ENCODE assay signal across 24 cellular contexts in the genomic region with DNA sequence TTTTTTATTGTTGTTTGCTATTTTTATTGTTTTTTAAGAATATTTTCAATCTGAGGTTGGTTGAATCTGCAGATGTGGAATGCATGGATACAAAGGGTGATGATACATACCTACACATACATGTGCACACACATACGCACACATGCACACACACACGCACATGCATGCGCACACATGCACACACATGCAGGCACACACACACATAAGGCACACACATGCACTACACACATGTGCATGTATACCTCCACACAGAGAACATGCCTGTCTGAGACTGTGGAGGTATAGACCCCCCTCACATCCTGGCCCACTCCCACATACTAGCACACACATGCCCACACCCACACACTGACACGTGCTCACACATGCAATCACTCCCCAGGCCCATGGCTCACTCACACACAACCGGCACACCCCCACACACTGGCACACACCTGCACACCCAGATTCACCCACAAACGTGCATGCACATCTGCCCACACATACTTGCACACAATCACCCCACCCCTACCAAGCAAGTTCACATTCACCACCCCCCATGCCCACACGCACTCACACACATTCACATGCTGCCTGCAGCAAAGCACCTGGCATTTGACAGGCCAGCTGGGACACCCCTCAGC.
DNase-seq lines count a peak whose midpoint lies in the region; ATAC-seq, FAIRE-seq and TF ChIP-seq lines count a peak whose summit lies in the region.
"Had no signal": no experiment of that assay in that cellular context is flagged by ENCODE, and none has a peak within 500 bp of the region (broad histone marks: within the 10 kb centered on the region; RNA-seq: fewer than 3 reads in every experiment).

No MANE protein-coding gene starts in this region.

- H3K4me3 Mint-ChIP-seq in activated CD8-positive, alpha-beta T cell treated with anti-CD3 and anti-CD28 coated beads for 36 hours: no peak overlapping the region
- no peak overlapping the region for H3K4me3 Mint-ChIP-seq in activated CD8-positive, alpha-beta T cell treated with anti-CD3 and anti-CD28 coated beads, Interleukin-2, amount 10 ng/mL, durations not matched to agents 7 days and 5 days
- no peak overlapping the region for H3K4me3 Mint-ChIP-seq in nephron progenitor cell
- H3K4me3 Mint-ChIP-seq in activated T-cell treated with anti-CD3 and anti-CD28 coated beads, Interleukin-2, amount 50 U/mL, for 72 hours: no peak overlapping the region

- H3K27me3 ChIP-seq in GM12878 (replicated peaks in 1 of 2; ENCODE audit: control insufficient read depth in 2 of 2, insufficient read depth in 2 of 2, low read length in 1 of 2): no peaks in the 10 kb centered on the region; a peak in 2 of 4 replicates
- H3K27me3 ChIP-seq: MG63 had no signal

- H3K9ac ChIP-seq in GM12878 (ENCODE audit: control insufficient read depth, insufficient read depth, low read length): no peak overlapping the region
- H3K9ac ChIP-seq: SK-N-SH had no signal

- TF ChIP-seq RAD21 in GM12878 (IDR thresholded peaks at IDR 0.05; ENCODE audit: insufficient read depth, low read depth, low read length): no peak

- H3K27ac ChIP-seq in GM12878 (ENCODE audit: control insufficient read depth, insufficient read depth): no peak overlapping the region
- H3K27ac ChIP-seq: PC-9 had no signal

- no peak overlapping the region for H3K4me3 ChIP-seq in GM12878
- H3K4me3 ChIP-seq: K562, MG63, PC-9 had no signal

- no peaks in the 10 kb centered on the region for H3K9me3 ChIP-seq in GM12878 (replicated peaks; ENCODE audit: control insufficient read depth, insufficient read depth, low read length)
- H3K9me3 ChIP-seq: MG63, SK-N-SH had no signal

- no peak for ATAC-seq in activated CD8-positive, alpha-beta T cell treated with anti-CD3 and anti-CD28 coated beads for 36 hours
- no peak for ATAC-seq in activated CD8-positive, alpha-beta T cell treated with anti-CD3 and anti-CD28 coated beads, Interleukin-2, amount 10 ng/mL, durations not matched to agents 7 days and 5 days
- no peak for ATAC-seq in GM12878
- no peak for ATAC-seq in activated T-cell treated with anti-CD3 and anti-CD28 coated beads, Interleukin-2, amount 50 U/mL, for 72 hours (replicated peaks in 1 of 2)
- ATAC-seq: K562 had no signal

- H3K27ac Mint-ChIP-seq in activated CD8-positive, alpha-beta T cell treated with anti-CD3 and anti-CD28 coated beads for 36 hours: no peak overlapping the region
- H3K27ac Mint-ChIP-seq in activated CD8-positive, alpha-beta T cell treated with anti-CD3 and anti-CD28 coated beads, Interleukin-2, amount 10 ng/mL, durations not matched to agents 7 days and 5 days: no peak overlapping the region
- H3K27ac Mint-ChIP-seq in nephron progenitor cell: peak overlapping the region; percentile 10
- H3K27ac Mint-ChIP-seq in activated T-cell treated with anti-CD3 and anti-CD28 coated beads, Interleukin-2, amount 50 U/mL, for 72 hours: no peak overlapping the region

- no peaks in the 10 kb centered on the region for H3K79me2 ChIP-seq in GM12878 (ENCODE audit: control insufficient read depth, insufficient read depth, low read length)

- H3K4me2 ChIP-seq in GM12878 (ENCODE audit: control insufficient read depth, insufficient read depth): no peak overlapping the region
- H3K4me2 ChIP-seq: PC-9, SK-N-SH had no signal

- POLR2A ChIA-PET in activated CD8-positive, alpha-beta T cell treated with anti-CD3 and anti-CD28 coated beads for 36 hours (lab: Charles Lee): no interaction called here
- POLR2A ChIA-PET in activated CD8-positive, alpha-beta T cell treated with anti-CD3 and anti-CD28 coated beads, Interleukin-2, amount 10 ng/mL, durations not matched to agents 7 days and 5 days (lab: Charles Lee): no interaction called here
- POLR2A ChIA-PET in GM12878 (lab: Charles Lee): no interaction called here

- H3K27me3 Mint-ChIP-seq in activated CD8-positive, alpha-beta T cell treated with anti-CD3 and anti-CD28 coated beads for 36 hours: no peaks in the 10 kb centered on the region
- peaks cover 15% of the 10 kb centered on the region for H3K27me3 Mint-ChIP-seq in activated CD8-positive, alpha-beta T cell treated with anti-CD3 and anti-CD28 coated beads, Interleukin-2, amount 10 ng/mL, durations not matched to agents 7 days and 5 days (ENCODE audit: low read depth)
- H3K27me3 Mint-ChIP-seq in nephron progenitor cell (ENCODE audit: low read depth, poor library complexity): peaks cover 14% of the 10 kb centered on the region
- peaks cover 7% of the 10 kb centered on the region for H3K27me3 Mint-ChIP-seq in activated T-cell treated with anti-CD3 and anti-CD28 coated beads, Interleukin-2, amount 50 U/mL, for 72 hours (ENCODE audit: low read depth)

- BruUV-seq in GM12878 (replicated peaks; lab: Mats Ljungman, UMichigan): no TSS peak

- CTCF ChIA-PET in activated CD8-positive, alpha-beta T cell treated with anti-CD3 and anti-CD28 coated beads for 36 hours (lab: Charles Lee): no interaction called here
- CTCF ChIA-PET in activated CD8-positive, alpha-beta T cell treated with anti-CD3 and anti-CD28 coated beads, Interleukin-2, amount 10 ng/mL, durations not matched to agents 7 days and 5 days (lab: Charles Lee): no interaction called here
- CTCF ChIA-PET in GM12878 (lab: Yijun Ruan, JAX): no interaction called here

- TF ChIP-seq POLR2A in GM12878 (IDR thresholded peaks at IDR 0.05; ENCODE audit: low read depth, low read length): no peak

- 58% methylated on average over 7 of the region's 7 CpGs for WGBS in GM12878 (ENCODE audit: insufficient coverage, insufficient replicate concordance, low lambda C conversion rate, missing lambda C conversion rate)

- H3K9me3 Mint-ChIP-seq in activated CD8-positive, alpha-beta T cell treated with anti-CD3 and anti-CD28 coated beads for 36 hours: no peaks in the 10 kb centered on the region
- no peaks in the 10 kb centered on the region for H3K9me3 Mint-ChIP-seq in activated CD8-positive, alpha-beta T cell treated with anti-CD3 and anti-CD28 coated beads, Interleukin-2, amount 10 ng/mL, durations not matched to agents 7 days and 5 days (ENCODE audit: insufficient read depth)
- no peaks in the 10 kb centered on the region for H3K9me3 Mint-ChIP-seq in nephron progenitor cell
- no peaks in the 10 kb centered on the region for H3K9me3 Mint-ChIP-seq in activated T-cell treated with anti-CD3 and anti-CD28 coated beads, Interleukin-2, amount 50 U/mL, for 72 hours

- peak; percentile 8 for DNase-seq in activated CD8-positive, alpha-beta T cell treated with anti-CD3 and anti-CD28 coated beads for 36 hours
- no peak for DNase-seq in activated CD8-positive, alpha-beta T cell treated with anti-CD3 and anti-CD28 coated beads, Interleukin-2, amount 10 ng/mL, durations not matched to agents 7 days and 5 days
- no peak for DNase-seq in GM12878 (ENCODE audit: low read depth, low spot score)
- DNase-seq in nephron progenitor cell: no peak
- DNase-seq in stimulated activated CD4-positive, alpha-beta T cell treated with anti-CD3 and anti-CD28 coated beads, Interleukin-4, amount 100 ng/mL, for 4 hours: no peak
- no peak for DNase-seq in stimulated activated CD4-positive, alpha-beta T cell treated with anti-CD3 and anti-CD28 coated beads, Interleukin-2, amount 100 ng/mL, for 24 hours
- DNase-seq in activated T-cell treated with anti-CD3 and anti-CD28 coated beads, Interleukin-2, amount 50 U/mL, for 72 hours: no peak
- DNase-seq: 8988T, AML-193, DMS79, MG63, NCI-H1048, NCI-H1436, NCI-H187 treated with DMSO at 0.1 percent for 48 hours, NCI-H2227 treated with DMSO at 0.1 percent for 48 hours, NCI-H510A, PC-9, RPMI8226, SIG-M5, SK-N-SH had no signal

- SMC1A ChIA-PET in GM12878 (lab: Charles Lee; ENCODE audit: uncharacterized antibody, unreplicated experiment): no interaction called here

- FAIRE-seq in GM12878 (lab: Jason Lieb, UNC): no peak
- FAIRE-seq: D721Med, H54, K562 had no signal

- RAD21 ChIA-PET in GM12878 (lab: Charles Lee; ENCODE audit: unreplicated experiment): interaction anchor here (1.2 kb wide), 1 partner anchor 155 kb away, joined by 3 read pairs; no protein-coding TSS in a partner anchor

- intact Hi-C loops in activated CD8-positive, alpha-beta T cell treated with anti-CD3 and anti-CD28 coated beads for 36 hours (cut with micrococcal nuclease): no loop called here
- intact Hi-C loops in GM12878 (cut with micrococcal nuclease; ENCODE audit: unreplicated experiment): no loop called here

- in situ Hi-C loops in GM12878 (cut with MboI): no loop called here

- H3K36me3 Mint-ChIP-seq in activated CD8-positive, alpha-beta T cell treated with anti-CD3 and anti-CD28 coated beads for 36 hours (ENCODE audit: low read depth): no peaks in the 10 kb centered on the region
- no peaks in the 10 kb centered on the region for H3K36me3 Mint-ChIP-seq in activated CD8-positive, alpha-beta T cell treated with anti-CD3 and anti-CD28 coated beads, Interleukin-2, amount 10 ng/mL, durations not matched to agents 7 days and 5 days (ENCODE audit: low read depth)
- no peaks in the 10 kb centered on the region for H3K36me3 Mint-ChIP-seq in nephron progenitor cell (ENCODE audit: low read depth)
- H3K36me3 Mint-ChIP-seq in activated T-cell treated with anti-CD3 and anti-CD28 coated beads, Interleukin-2, amount 50 U/mL, for 72 hours (ENCODE audit: insufficient read depth in 2 of 2): no peaks in the 10 kb centered on the region
- H3K36me3 Mint-ChIP-seq: CD14-positive monocyte had no signal

- H3K4me1 Mint-ChIP-seq in activated CD8-positive, alpha-beta T cell treated with anti-CD3 and anti-CD28 coated beads for 36 hours (ENCODE audit: low read depth): peaks cover 16% of the 10 kb centered on the region
- peaks cover 12% of the 10 kb centered on the region for H3K4me1 Mint-ChIP-seq in activated CD8-positive, alpha-beta T cell treated with anti-CD3 and anti-CD28 coated beads, Interleukin-2, amount 10 ng/mL, durations not matched to agents 7 days and 5 days (ENCODE audit: low read depth)
- peaks cover 47% of the 10 kb centered on the region for H3K4me1 Mint-ChIP-seq in nephron progenitor cell
- H3K4me1 Mint-ChIP-seq in activated T-cell treated with anti-CD3 and anti-CD28 coated beads, Interleukin-2, amount 50 U/mL, for 72 hours (ENCODE audit: low read depth): peaks cover 9% of the 10 kb centered on the region

- TF ChIP-seq CTCF in activated CD8-positive, alpha-beta T cell treated with anti-CD3 and anti-CD28 coated beads for 36 hours (IDR thresholded peaks at IDR 0.05): no peak
- no peak for TF ChIP-seq CTCF in GM12878 (IDR thresholded peaks at IDR 0.05 in 2 of 3, conservative IDR thresholded peaks at IDR 0.05 in 1 of 3; ENCODE audit: control insufficient read depth in 2 of 3, extremely low read depth in 1 of 3, insufficient read depth in 1 of 3, low read depth in 3 of 3, low read length in 3 of 3)
- no peak for TF ChIP-seq CTCF in nephron progenitor cell (IDR thresholded peaks at IDR 0.05)

- H3K4me1 ChIP-seq in GM12878 (ENCODE audit: control insufficient read depth, insufficient read depth, low read length): peaks cover 4% of the 10 kb centered on the region; the same call in 1 of the 2 replicates

- H3K36me3 ChIP-seq in GM12878 (ENCODE audit: control insufficient read depth in 2 of 2, insufficient read depth in 2 of 2, low read length in 1 of 2): no peaks in the 10 kb centered on the region
- H3K36me3 ChIP-seq: MG63 had no signal

- H4K20me1 ChIP-seq in GM12878 (ENCODE audit: control insufficient read depth, insufficient read depth): no peaks in the 10 kb centered on the region

- no peak for TF ChIP-seq EP300 in GM12878 (IDR thresholded peaks at IDR 0.05; ENCODE audit: borderline replicate concordance in 1 of 2, control insufficient read depth in 1 of 2, low read depth in 2 of 2, low read length in 2 of 2)

- H2AFZ ChIP-seq in GM12878 (ENCODE audit: control insufficient read depth, low read depth, low read length): no peak overlapping the region
- H2AFZ ChIP-seq: PC-9 had no signal
